Comparison of ENCODE assay signal across 2 cellular contexts in genomic region chr3:59607628-59608027, GRCh38.
TF ChIP-seq lines count a peak whose summit lies in the region.

No MANE protein-coding gene starts in this region.

TF ChIP-seq in IMR-90, 13 proteins besides CTCF, POLR2A, EP300 and RAD21 (continued from another document):
- TF ChIP-seq, protein P1, sequence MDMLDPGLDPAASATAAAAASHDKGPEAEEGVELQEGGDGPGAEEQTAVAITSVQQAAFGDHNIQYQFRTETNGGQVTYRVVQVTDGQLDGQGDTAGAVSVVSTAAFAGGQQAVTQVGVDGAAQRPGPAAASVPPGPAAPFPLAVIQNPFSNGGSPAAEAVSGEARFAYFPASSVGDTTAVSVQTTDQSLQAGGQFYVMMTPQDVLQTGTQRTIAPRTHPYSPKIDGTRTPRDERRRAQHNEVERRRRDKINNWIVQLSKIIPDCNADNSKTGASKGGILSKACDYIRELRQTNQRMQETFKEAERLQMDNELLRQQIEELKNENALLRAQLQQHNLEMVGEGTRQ (IDR thresholded peaks at IDR 0.05; ENCODE audit: low read depth, low read length), result no peak
- TF ChIP-seq MXI1 (IDR thresholded peaks at IDR 0.05; ENCODE audit: borderline replicate concordance, low read depth, low read length), result no peak
- TF ChIP-seq RCOR1 (IDR thresholded peaks at IDR 0.05; ENCODE audit: insufficient replicate concordance, low read length), result no peak
- TF ChIP-seq CEBPB (IDR thresholded peaks at IDR 0.05; ENCODE audit: low read depth, low read length), result no peak
- TF ChIP-seq NFE2L2 (IDR thresholded peaks at IDR 0.05; ENCODE audit: low read depth, low read length), result no peak
- no peak for TF ChIP-seq ELK1 (IDR thresholded peaks at IDR 0.05; ENCODE audit: borderline replicate concordance, low read depth, low read length)
- TF ChIP-seq BHLHE40 (IDR thresholded peaks at IDR 0.05; ENCODE audit: low read depth, low read length), result no peak

TF ChIP-seq in HepG2, 621 proteins besides CTCF, POLR2A, EP300 and RAD21 (continued from another document):
- TF ChIP-seq, protein P2, sequence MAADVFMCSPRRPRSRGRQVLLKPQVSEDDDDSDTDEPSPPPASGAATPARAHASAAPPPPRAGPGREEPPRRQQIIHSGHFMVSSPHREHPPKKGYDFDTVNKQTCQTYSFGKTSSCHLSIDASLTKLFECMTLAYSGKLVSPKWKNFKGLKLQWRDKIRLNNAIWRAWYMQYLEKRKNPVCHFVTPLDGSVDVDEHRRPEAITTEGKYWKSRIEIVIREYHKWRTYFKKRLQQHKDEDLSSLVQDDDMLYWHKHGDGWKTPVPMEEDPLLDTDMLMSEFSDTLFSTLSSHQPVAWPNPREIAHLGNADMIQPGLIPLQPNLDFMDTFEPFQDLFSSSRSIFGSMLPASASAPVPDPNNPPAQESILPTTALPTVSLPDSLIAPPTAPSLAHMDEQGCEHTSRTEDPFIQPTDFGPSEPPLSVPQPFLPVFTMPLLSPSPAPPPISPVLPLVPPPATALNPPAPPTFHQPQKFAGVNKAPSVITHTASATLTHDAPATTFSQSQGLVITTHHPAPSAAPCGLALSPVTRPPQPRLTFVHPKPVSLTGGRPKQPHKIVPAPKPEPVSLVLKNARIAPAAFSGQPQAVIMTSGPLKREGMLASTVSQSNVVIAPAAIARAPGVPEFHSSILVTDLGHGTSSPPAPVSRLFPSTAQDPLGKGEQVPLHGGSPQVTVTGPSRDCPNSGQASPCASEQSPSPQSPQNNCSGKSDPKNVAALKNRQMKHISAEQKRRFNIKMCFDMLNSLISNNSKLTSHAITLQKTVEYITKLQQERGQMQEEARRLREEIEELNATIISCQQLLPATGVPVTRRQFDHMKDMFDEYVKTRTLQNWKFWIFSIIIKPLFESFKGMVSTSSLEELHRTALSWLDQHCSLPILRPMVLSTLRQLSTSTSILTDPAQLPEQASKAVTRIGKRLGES (CRISPR knock-in tag; IDR thresholded peaks at IDR 0.05; ENCODE audit: borderline replicate concordance), result no peak
- TF ChIP-seq HNF4A (CRISPR knock-in tag; IDR thresholded peaks at IDR 0.05) (peak; percentile 80), ZNF747 (CRISPR knock-in tag; IDR thresholded peaks at IDR 0.05; ENCODE audit: borderline replicate concordance) (no peak)
